ENCODE assay signal across 15 cellular contexts in the genomic region with DNA sequence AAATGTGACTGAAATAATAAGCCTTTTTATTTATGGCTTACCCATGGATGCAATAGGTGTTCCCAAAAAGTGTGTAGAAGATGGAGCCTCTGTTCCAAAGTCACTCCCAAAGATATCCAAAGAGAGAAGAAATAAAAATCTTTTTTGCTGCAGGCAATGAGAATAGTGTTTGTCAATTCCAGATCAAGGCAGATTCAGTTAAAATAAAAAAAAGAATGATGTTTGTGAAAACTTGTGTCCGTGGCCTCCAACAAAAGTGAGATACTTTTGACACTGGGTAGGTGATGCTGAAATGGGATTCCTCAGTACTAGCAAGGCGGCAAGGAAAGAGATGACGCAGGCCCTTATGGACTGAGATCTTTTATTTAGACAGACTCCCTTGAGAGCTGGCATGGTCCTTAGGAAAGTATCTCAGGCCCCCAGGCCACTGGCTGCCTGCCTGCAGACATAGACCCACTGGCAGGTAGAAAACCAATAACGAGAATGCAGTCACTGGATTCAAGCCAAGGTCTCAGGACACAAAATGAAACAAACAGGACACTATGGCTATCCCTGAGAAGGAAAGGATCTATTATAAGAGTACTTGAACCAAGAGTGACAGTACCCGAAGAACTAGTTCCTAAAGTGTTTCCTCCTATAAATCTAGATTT. TPM values are rescaled to one million over a fixed set of nuclear protein-coding genes. Genes with fewer than 3 reads are reported as not detected.
DNase-seq lines count a peak whose midpoint lies in the region; ATAC-seq, FAIRE-seq and TF ChIP-seq lines count a peak whose summit lies in the region.
"Had no signal": no experiment of that assay in that cellular context is flagged by ENCODE, and none has a peak within 500 bp of the region (broad histone marks: within the 10 kb centered on the region; RNA-seq: fewer than 3 reads in every experiment).

No MANE protein-coding gene starts in this region.

- H3K9ac ChIP-seq in GM12878 (ENCODE audit: control insufficient read depth, insufficient read depth, low read length) = no peak overlapping the region

- DNase-seq in NCI-H1092 treated with DMSO at 0.1 percent for 48 hours (lab: John Stamatoyannopoulos, UW) = peak; percentile 1
- DNase-seq in NCI-H1092 (lab: John Stamatoyannopoulos, UW) = no peak
- DNase-seq in GM12878 (ENCODE audit: low read depth, low spot score) = no peak
- DNase-seq in medulla oblongata (ENCODE audit: extremely low spot score) = peak; percentile 9
- no peak for DNase-seq in type B pancreatic cell (ENCODE audit: extremely low spot score, unreplicated experiment)
- DNase-seq in SKM-1 treated with dmso at 0.1 percent for 144 hours (lab: John Stamatoyannopoulos, UW; ENCODE audit: unreplicated experiment) = no peak
- DNase-seq: activated CD8-positive, alpha-beta memory T cell treated with anti-CD3 and anti-CD28 coated beads, Interleukin-2, amount 10 ng/mL, durations not matched to agents 7 days and 5 days; activated naive CD4-positive, alpha-beta T cell treated with Interleukin-2 at 50 U/mL for 16 hours; naive thymus-derived CD8-positive, alpha-beta T cell; NCI-H1694 treated with DMSO at 0.1 percent for 48 hours; stimulated activated naive CD4-positive, alpha-beta T cell treated with Interleukin-2 at 50 U/mL for 16 hours had no signal

- no peak for ATAC-seq in GM12878
- ATAC-seq in GM19035 (IDR thresholded peaks at IDR 0.05; ENCODE audit: unreplicated experiment) = no peak
- no peak for ATAC-seq in HG03571 (IDR thresholded peaks at IDR 0.05; ENCODE audit: unreplicated experiment)
- ATAC-seq: activated CD8-positive, alpha-beta memory T cell treated with anti-CD3 and anti-CD28 coated beads, Interleukin-2, amount 10 ng/mL, durations not matched to agents 7 days and 5 days; naive thymus-derived CD8-positive, alpha-beta T cell had no signal

- POLR2A ChIA-PET in GM12878 (lab: Charles Lee) = interaction anchor here (0.6 kb wide), 1 partner anchor 448 kb away, joined by 5 read pairs; no protein-coding TSS in a partner anchor

- H3K36me3 ChIP-seq in GM12878 (ENCODE audit: control insufficient read depth in 2 of 2, insufficient read depth in 2 of 2, low read length in 1 of 2) = 0 out of 4 replicates have a peak, but pooled peaks cover 0 to 6% of the 10 kb centered on the region in 2 experiments

- SMC1A ChIA-PET in GM12878 (lab: Charles Lee; ENCODE audit: uncharacterized antibody, unreplicated experiment) = interaction anchor here (1.1 kb wide), 1 partner anchor 18 kb away, joined by 3 read pairs; no protein-coding TSS in a partner anchor

- no peaks in the 10 kb centered on the region for H3K79me2 ChIP-seq in GM12878 (ENCODE audit: control insufficient read depth, insufficient read depth, low read length)

- H3K4me1 ChIP-seq in GM12878 (ENCODE audit: control insufficient read depth, insufficient read depth, low read length) = no peaks in the 10 kb centered on the region

- H3K27ac ChIP-seq in GM12878 (ENCODE audit: control insufficient read depth, insufficient read depth) = no peak overlapping the region

- H3K4me1 Mint-ChIP-seq in type B pancreatic cell (ENCODE audit: unreplicated experiment) = peaks cover 30% of the 10 kb centered on the region

- H3K27me3 Mint-ChIP-seq in type B pancreatic cell = no peaks in the 10 kb centered on the region
- H3K27me3 Mint-ChIP-seq: activated CD8-positive, alpha-beta memory T cell treated with anti-CD3 and anti-CD28 coated beads, Interleukin-2, amount 10 ng/mL, durations not matched to agents 7 days and 5 days; IgD-negative memory B cell; naive thymus-derived CD8-positive, alpha-beta T cell had no signal

- no peak for TF ChIP-seq CTCF in GM12878 (IDR thresholded peaks at IDR 0.05 in 2 of 3, conservative IDR thresholded peaks at IDR 0.05 in 1 of 3; ENCODE audit: control insufficient read depth in 2 of 3, extremely low read depth in 1 of 3, insufficient read depth in 1 of 3, low read depth in 3 of 3, low read length in 3 of 3)
- TF ChIP-seq CTCF in type B pancreatic cell (conservative IDR thresholded peaks at IDR 0.05) = no peak

- 68% methylated on average over 5 of the region's 5 CpGs for WGBS in GM12878 (ENCODE audit: insufficient coverage, insufficient replicate concordance, low lambda C conversion rate, missing lambda C conversion rate)

- peak overlapping the region; percentile 20 for H3K27ac Mint-ChIP-seq in type B pancreatic cell
- H3K27ac Mint-ChIP-seq: activated CD8-positive, alpha-beta memory T cell treated with anti-CD3 and anti-CD28 coated beads, Interleukin-2, amount 10 ng/mL, durations not matched to agents 7 days and 5 days; IgD-negative memory B cell; naive thymus-derived CD8-positive, alpha-beta T cell had no signal

- RAD21 ChIA-PET in GM12878 (lab: Charles Lee; ENCODE audit: unreplicated experiment) = no interaction called here

- TF ChIP-seq RAD21 in GM12878 (IDR thresholded peaks at IDR 0.05; ENCODE audit: insufficient read depth, low read depth, low read length) = no peak

- in situ Hi-C loops in GM12878 (cut with MboI) = no loop called here

- H3K4me2 ChIP-seq in GM12878 (ENCODE audit: control insufficient read depth, insufficient read depth) = 0 out of 2 replicates have a peak overlapping the region, but pooled peaks have one; percentile 17

- H3K4me3 Mint-ChIP-seq in type B pancreatic cell = no peak overlapping the region
- H3K4me3 Mint-ChIP-seq: activated CD8-positive, alpha-beta memory T cell treated with anti-CD3 and anti-CD28 coated beads, Interleukin-2, amount 10 ng/mL, durations not matched to agents 7 days and 5 days; IgD-negative memory B cell; naive thymus-derived CD8-positive, alpha-beta T cell had no signal

- TF ChIP-seq POLR2A in GM12878 (IDR thresholded peaks at IDR 0.05; ENCODE audit: low read depth, low read length) = no peak

- H3K9me3 ChIP-seq in GM12878 (replicated peaks; ENCODE audit: control insufficient read depth, insufficient read depth, low read length) = no peaks in the 10 kb centered on the region; the same call in 2 of the 3 replicates

- peaks cover 9% of the 10 kb centered on the region for H3K9me3 Mint-ChIP-seq in type B pancreatic cell

- intact Hi-C loops in GM12878 (cut with micrococcal nuclease; ENCODE audit: unreplicated experiment) = no loop called here

- H3K36me3 Mint-ChIP-seq in type B pancreatic cell = peaks cover 12% of the 10 kb centered on the region
- H3K36me3 Mint-ChIP-seq: activated CD8-positive, alpha-beta memory T cell treated with anti-CD3 and anti-CD28 coated beads, Interleukin-2, amount 10 ng/mL, durations not matched to agents 7 days and 5 days had no signal

- no peak for FAIRE-seq in GM12878 (lab: Jason Lieb, UNC)
- FAIRE-seq: endothelial cell of umbilical vein had no signal

- no peaks in the 10 kb centered on the region for H4K20me1 ChIP-seq in GM12878 (ENCODE audit: control insufficient read depth, insufficient read depth)

- no peaks in the 10 kb centered on the region for H3K27me3 ChIP-seq in GM12878 (replicated peaks in 1 of 2; ENCODE audit: control insufficient read depth in 2 of 2, insufficient read depth in 2 of 2, low read length in 1 of 2)

- no peak overlapping the region for H3K4me3 ChIP-seq in GM12878

- no peak for TF ChIP-seq EP300 in GM12878 (IDR thresholded peaks at IDR 0.05; ENCODE audit: borderline replicate concordance in 1 of 2, control insufficient read depth in 1 of 2, low read depth in 2 of 2, low read length in 2 of 2)

- H2AFZ ChIP-seq in GM12878 (ENCODE audit: control insufficient read depth, low read depth, low read length) = no peak overlapping the region

- CTCF ChIA-PET in GM12878 (lab: Yijun Ruan, JAX) = interaction anchor here (0.6 kb wide), 1 partner anchor 131 kb away, joined by 3 read pairs; no protein-coding TSS in a partner anchor

- BruUV-seq in GM12878 (replicated peaks; lab: Mats Ljungman, UMichigan) = no TSS peak

TF ChIP-seq in GM12878, 131 proteins besides CTCF, POLR2A, EP300 and RAD21 (continues in another document):
- TF ChIP-seq IKZF2 (IDR thresholded peaks at IDR 0.05) = no peak
- no peak for TF ChIP-seq MXI1 (IDR thresholded peaks at IDR 0.05; ENCODE audit: low read depth, low read length)
- no peak for TF ChIP-seq ZZZ3 (IDR thresholded peaks at IDR 0.05; ENCODE audit: control insufficient read depth, insufficient read length, low read depth)
- TF ChIP-seq, protein P1, sequence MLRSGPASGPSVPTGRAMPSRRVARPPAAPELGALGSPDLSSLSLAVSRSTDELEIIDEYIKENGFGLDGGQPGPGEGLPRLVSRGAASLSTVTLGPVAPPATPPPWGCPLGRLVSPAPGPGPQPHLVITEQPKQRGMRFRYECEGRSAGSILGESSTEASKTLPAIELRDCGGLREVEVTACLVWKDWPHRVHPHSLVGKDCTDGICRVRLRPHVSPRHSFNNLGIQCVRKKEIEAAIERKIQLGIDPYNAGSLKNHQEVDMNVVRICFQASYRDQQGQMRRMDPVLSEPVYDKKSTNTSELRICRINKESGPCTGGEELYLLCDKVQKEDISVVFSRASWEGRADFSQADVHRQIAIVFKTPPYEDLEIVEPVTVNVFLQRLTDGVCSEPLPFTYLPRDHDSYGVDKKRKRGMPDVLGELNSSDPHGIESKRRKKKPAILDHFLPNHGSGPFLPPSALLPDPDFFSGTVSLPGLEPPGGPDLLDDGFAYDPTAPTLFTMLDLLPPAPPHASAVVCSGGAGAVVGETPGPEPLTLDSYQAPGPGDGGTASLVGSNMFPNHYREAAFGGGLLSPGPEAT (IDR thresholded peaks at IDR 0.05; ENCODE audit: low read depth) = no peak
- TF ChIP-seq POLR2AphosphoS5 (IDR thresholded peaks at IDR 0.05; ENCODE audit: low read length) = no peak
- no peak for TF ChIP-seq IKZF1 (conservative IDR thresholded peaks at IDR 0.05)
- TF ChIP-seq SIX5 (IDR thresholded peaks at IDR 0.05; ENCODE audit: low read depth, low read length, severe bottlenecking) = no peak

RNA-seq across cellular contexts. Expression of a gene that starts 44.1 kb away (rescaled TPM):
- 72.5 and 75.3 TPM in 2 replicates for total RNA-seq in GM12878 (2013; cell fraction: nucleolus; rRNA removed)
- total RNA-seq in GM12878 (2014; rRNA removed) (39.7 and 42.8 TPM in 2 replicates), GM12878 (2014; rRNA removed; fragmentation: Illumina TruSeq; extraction: Trizol) (50.3 and 52.4 TPM in 2 replicates), GM12878 (2021) (40.8 and 48.2 TPM in 2 replicates), type B pancreatic cell (ENCODE audit: low replicate concordance) (43.6 and 46.8 TPM in 2 replicates)
- 150 TPM for polyA plus RNA-seq in GM12878 (2011; ENCODE audit: low read depth)
- polyA plus RNA-seq in GM12878 (2011; rRNA removed) (53.3 and 54.9 TPM in 2 replicates), GM12878 (2014; fragmentation: Illumina TruSeq; extraction: Trizol) (50.2 and 51.0 TPM in 2 replicates), GM12878 (2014; fragmentation: Nextera tagmentation; extraction: Ambion mirVana) (100 to 1,000 TPM; 190 to 210 TPM), GM12878 (2014; rRNA removed) (45.9 and 54.1 TPM in 2 replicates), GM12878 (2016; fragmentation: Nextera tagmentation; extraction: Ambion mirVana) (10 to 100 TPM; 94.3 to 99.4 TPM)
- 40.1 and 42.1 TPM in 2 replicates for polyA plus RNA-seq in GM12878 (2011; cell fraction: cytosol; rRNA removed)
- 22.2 and 25.7 TPM in 2 replicates for polyA plus RNA-seq in GM12878 (2011; cell fraction: nucleus; rRNA removed)
- 50.4 and 85.0 TPM in 2 replicates for polyA plus RNA-seq in GM12878 (2012)
- polyA minus RNA-seq in GM12878 (2011; rRNA and poly(A)+ RNA removed) = 21.6 and 25.3 TPM in 2 replicates
- polyA minus RNA-seq in GM12878 (2011; cell fraction: cytosol; rRNA and poly(A)+ RNA removed) = 9.1 and 10.6 TPM in 2 replicates
- 15.7 and 23.7 TPM in 2 replicates for polyA minus RNA-seq in GM12878 (2011; cell fraction: nucleus; rRNA and poly(A)+ RNA removed)

Comparison
In these comparisons a context has a peak if more than half of its experiments do, and no peak if none do; other contexts are left out.
1. DNase-seq: peak in NCI-H1092 treated with DMSO at 0.1 percent for 48 hours (single experiment) and medulla oblongata (single experiment); none in NCI-H1092 (single experiment), GM12878 (single experiment), type B pancreatic cell (single experiment) and SKM-1 treated with dmso at 0.1 percent for 144 hours (single experiment).